Comparison of ENCODE assay signal across 1 cellular context in the genomic region with DNA sequence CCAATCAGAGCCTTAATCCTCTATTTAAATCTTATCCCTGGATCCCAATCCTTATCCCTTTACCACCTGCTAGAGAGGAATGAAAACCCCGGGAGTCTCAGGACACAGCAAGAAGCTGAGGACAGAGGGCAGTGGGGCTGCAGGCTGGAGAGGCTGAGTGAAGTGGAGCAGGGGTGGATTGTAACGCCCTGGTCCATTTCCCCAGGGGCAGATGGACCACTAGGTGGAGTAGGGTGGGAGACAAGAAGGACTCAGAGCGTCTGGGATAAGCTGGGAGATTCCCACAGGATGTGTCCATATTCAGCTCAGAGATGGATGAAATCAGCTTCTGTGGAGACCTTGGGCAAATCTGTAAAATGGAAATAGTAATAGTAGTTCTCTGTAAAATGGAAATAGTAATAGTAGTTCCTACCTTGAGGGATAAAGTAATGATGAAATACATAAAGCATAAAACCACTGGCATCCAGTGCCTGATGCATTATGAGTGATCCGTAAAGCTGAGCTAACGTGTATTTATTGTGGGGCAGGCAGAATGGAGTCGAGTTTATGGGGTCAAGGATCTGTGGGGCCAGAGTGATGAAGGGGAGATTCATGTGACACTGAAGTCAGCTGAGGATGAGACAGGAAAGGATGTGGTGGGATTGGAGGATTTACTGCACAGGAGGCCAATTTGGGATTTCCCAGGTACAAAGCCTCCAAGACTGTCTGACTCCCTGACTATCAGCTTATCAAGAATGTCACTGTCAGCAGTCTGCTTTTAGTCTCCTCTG.
TF ChIP-seq lines count a peak whose summit lies in the region.

No MANE protein-coding gene starts in this region.

TF ChIP-seq in HCT116, 20 proteins besides CTCF, POLR2A, EP300 and RAD21 (continued from another document):
- TF ChIP-seq, protein P1, sequence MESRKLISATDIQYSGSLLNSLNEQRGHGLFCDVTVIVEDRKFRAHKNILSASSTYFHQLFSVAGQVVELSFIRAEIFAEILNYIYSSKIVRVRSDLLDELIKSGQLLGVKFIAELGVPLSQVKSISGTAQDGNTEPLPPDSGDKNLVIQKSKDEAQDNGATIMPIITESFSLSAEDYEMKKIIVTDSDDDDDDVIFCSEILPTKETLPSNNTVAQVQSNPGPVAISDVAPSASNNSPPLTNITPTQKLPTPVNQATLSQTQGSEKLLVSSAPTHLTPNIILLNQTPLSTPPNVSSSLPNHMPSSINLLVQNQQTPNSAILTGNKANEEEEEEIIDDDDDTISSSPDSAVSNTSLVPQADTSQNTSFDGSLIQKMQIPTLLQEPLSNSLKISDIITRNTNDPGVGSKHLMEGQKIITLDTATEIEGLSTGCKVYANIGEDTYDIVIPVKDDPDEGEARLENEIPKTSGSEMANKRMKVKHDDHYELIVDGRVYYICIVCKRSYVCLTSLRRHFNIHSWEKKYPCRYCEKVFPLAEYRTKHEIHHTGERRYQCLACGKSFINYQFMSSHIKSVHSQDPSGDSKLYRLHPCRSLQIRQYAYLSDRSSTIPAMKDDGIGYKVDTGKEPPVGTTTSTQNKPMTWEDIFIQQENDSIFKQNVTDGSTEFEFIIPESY (IDR thresholded peaks at IDR 0.05; ENCODE audit: extremely low read depth, insufficient replicate concordance, low read length): no peak
- TF ChIP-seq FOSL1 (IDR thresholded peaks at IDR 0.05; ENCODE audit: low read depth) (no peak), EZH2 (IDR thresholded peaks at IDR 0.05) (no peak), JUND (IDR thresholded peaks at IDR 0.05) (no peak), ZFX (IDR thresholded peaks at IDR 0.05) (no peak)
